Comparison of ENCODE assay signal across 14 cellular contexts in the genomic region with DNA sequence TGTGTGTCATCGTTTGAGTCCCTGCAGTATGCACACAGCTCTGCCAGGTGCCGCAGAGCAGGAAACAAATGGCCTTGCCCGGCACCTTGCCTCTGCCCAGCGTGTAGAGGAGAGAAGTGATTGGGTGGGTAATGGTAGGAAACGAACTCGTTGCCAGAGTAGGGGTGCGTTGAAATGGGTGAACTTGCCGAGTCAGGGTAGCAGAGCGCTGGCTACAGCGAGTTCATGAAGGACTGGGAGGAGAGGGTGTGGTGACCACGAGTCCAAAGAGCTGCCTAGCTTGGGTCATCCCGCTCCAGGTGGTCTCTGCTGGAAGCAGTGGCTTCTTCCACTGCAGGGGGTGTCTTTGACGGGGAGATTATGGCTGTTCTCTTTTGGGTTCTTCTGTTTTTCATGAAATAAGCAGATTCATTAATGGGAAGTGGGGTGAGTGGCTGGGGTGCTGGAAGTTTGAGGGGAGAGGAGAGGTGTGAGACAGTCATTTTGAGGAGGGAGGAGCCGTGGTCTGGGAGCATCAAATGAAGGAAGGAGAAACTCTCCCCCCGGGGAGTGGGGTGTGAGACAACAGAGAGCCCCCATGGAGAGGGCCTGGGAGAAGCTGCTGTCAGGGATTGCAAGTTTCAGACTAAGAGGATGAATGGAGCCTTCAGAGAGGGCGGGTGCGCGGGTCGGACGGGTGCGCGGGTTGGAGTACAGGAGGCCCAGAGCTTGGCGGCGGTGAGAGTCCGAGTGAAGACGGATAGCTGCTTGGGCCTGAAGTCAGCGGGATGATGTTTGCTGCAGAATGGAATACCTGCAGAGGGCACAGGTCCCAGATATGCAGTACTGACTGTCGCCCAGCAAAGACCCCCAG. TPM values are rescaled to one million over a fixed set of nuclear protein-coding genes. Genes with fewer than 3 reads are reported as not detected.
DNase-seq lines count a peak whose midpoint lies in the region; ATAC-seq and TF ChIP-seq lines count a peak whose summit lies in the region.
"Had no signal": no experiment of that assay in that cellular context is flagged by ENCODE, and none has a peak within 500 bp of the region (broad histone marks: within the 10 kb centered on the region; RNA-seq: fewer than 3 reads in every experiment).

No MANE protein-coding gene starts in this region.

- no peaks in the 10 kb centered on the region for H3K27me3 ChIP-seq in tibial artery
- H3K27me3 ChIP-seq: heart right ventricle, neutrophil had no signal

- CTCF ChIA-PET in RWPE1 (lab: Yijun Ruan, JAX) = no interaction called here

- no peaks in the 10 kb centered on the region for H3K9me3 Mint-ChIP-seq in activated naive CD4-positive, alpha-beta T cell treated with anti-CD3 and anti-CD28 coated beads, Interleukin-2, amount 50 U/mL, for 24 hours
- peaks cover 0 to 9% (median 0%) of the 10 kb centered on the region in 6 donors for H3K9me3 Mint-ChIP-seq in immature natural killer cell
- peaks cover 4 to 5% of the 10 kb centered on the region in 2 donors for H3K9me3 Mint-ChIP-seq in stimulated activated naive B cell treated with anti-CD40 and anti-IgM and Interleukin-4, amounts not matched to agents 10 μg/mL and 1 μg/mL and 100 μg/mL, for 72 hours

- H3K9me3 ChIP-seq in tibial artery = peaks cover 0 to 11% (median 6%) of the 10 kb centered on the region in 3 donors
- H3K9me3 ChIP-seq: neutrophil had no signal

- intact Hi-C loops in tibial artery (cut with DNase I; ENCODE audit: low total_unique reads) = no loop called here

- peak overlapping the region; percentile 41 for H3K27ac Mint-ChIP-seq in activated naive CD4-positive, alpha-beta T cell treated with anti-CD3 and anti-CD28 coated beads, Interleukin-2, amount 50 U/mL, for 24 hours
- peak overlapping the region in 3 of 6 donors; percentile 22 to 78 (median 69) for H3K27ac Mint-ChIP-seq in immature natural killer cell
- H3K27ac Mint-ChIP-seq in stimulated activated naive B cell treated with anti-CD40 and anti-IgM and Interleukin-4, amounts not matched to agents 10 μg/mL and 1 μg/mL and 100 μg/mL, for 72 hours = peak overlapping the region; percentile 11

- TF ChIP-seq CTCF in RWPE1 (conservative IDR thresholded peaks at IDR 0.05; ENCODE audit: low read depth) (no peak), tibial artery (IDR thresholded peaks at IDR 0.05) (no peak)

- POLR2A ChIA-PET in RWPE1 (lab: Yijun Ruan, JAX; ENCODE audit: low non-redundant PET) = no interaction called here

- H3K27ac ChIP-seq in RWPE1 (peak overlapping the region; percentile 7), tibial artery (no peak overlapping the region)
- H3K27ac ChIP-seq: neutrophil had no signal

- ATAC-seq in stimulated activated naive B cell treated with anti-CD40 and anti-IgM and Interleukin-4, amounts not matched to agents 10 μg/mL and 1 μg/mL and 100 μg/mL, for 72 hours (replicated peaks) = no peak
- ATAC-seq: right cardiac atrium had no signal

- H3K4me1 Mint-ChIP-seq in activated naive CD4-positive, alpha-beta T cell treated with anti-CD3 and anti-CD28 coated beads, Interleukin-2, amount 50 U/mL, for 24 hours = peaks cover 86% of the 10 kb centered on the region
- H3K4me1 Mint-ChIP-seq in immature natural killer cell = peaks cover 85 to 94% of the 10 kb centered on the region in 2 donors
- H3K4me1 Mint-ChIP-seq in stimulated activated naive B cell treated with anti-CD40 and anti-IgM and Interleukin-4, amounts not matched to agents 10 μg/mL and 1 μg/mL and 100 μg/mL, for 72 hours = peaks cover 54 to 69% of the 10 kb centered on the region in 2 donors

- no peak for DNase-seq in activated naive CD4-positive, alpha-beta T cell treated with Interleukin-2 at 50 U/mL for 16 hours
- DNase-seq in RWPE1 (ENCODE audit: low spot score) (no peak), immature natural killer cell (no peak), tibial artery (no peak), nucleus accumbens (lab: John Stamatoyannopoulos, UW) (no peak)
- no peak for DNase-seq in stimulated activated naive B cell treated with anti-CD40 and anti-IgM and Interleukin-4, amounts not matched to agents 10 μg/mL and 1 μg/mL and 100 μg/mL, for 72 hours
- DNase-seq: amniotic stem cell, DMS153, heart right ventricle, NCI-H2029 treated with DMSO at 0.1 percent for 48 hours, NCI-H510A, right cardiac atrium had no signal

- peaks cover 0 to 44% (median 30%) of the 10 kb centered on the region in 4 donors for H3K4me1 ChIP-seq in tibial artery

- no peak overlapping the region for H3K4me3 ChIP-seq in tibial artery
- H3K4me3 ChIP-seq: heart right ventricle had no signal

- peaks cover 23% of the 10 kb centered on the region for H3K36me3 Mint-ChIP-seq in activated naive CD4-positive, alpha-beta T cell treated with anti-CD3 and anti-CD28 coated beads, Interleukin-2, amount 50 U/mL, for 24 hours
- H3K36me3 Mint-ChIP-seq in immature natural killer cell = peaks cover 0 to 8% (median 7%) of the 10 kb centered on the region in 3 donors
- peaks cover 27 to 44% of the 10 kb centered on the region in 2 donors for H3K36me3 Mint-ChIP-seq in stimulated activated naive B cell treated with anti-CD40 and anti-IgM and Interleukin-4, amounts not matched to agents 10 μg/mL and 1 μg/mL and 100 μg/mL, for 72 hours

- H3K36me3 ChIP-seq in tibial artery = no peaks in the 10 kb centered on the region

- no peaks in the 10 kb centered on the region for H3K27me3 Mint-ChIP-seq in activated naive CD4-positive, alpha-beta T cell treated with anti-CD3 and anti-CD28 coated beads, Interleukin-2, amount 50 U/mL, for 24 hours
- H3K27me3 Mint-ChIP-seq in immature natural killer cell (ENCODE audit: low read depth in 3 of 3) = peaks cover 1 to 3% (median 2%) of the 10 kb centered on the region in 3 donors
- H3K27me3 Mint-ChIP-seq in stimulated activated naive B cell treated with anti-CD40 and anti-IgM and Interleukin-4, amounts not matched to agents 10 μg/mL and 1 μg/mL and 100 μg/mL, for 72 hours = no peaks in the 10 kb centered on the region

- H3K4me3 Mint-ChIP-seq in activated naive CD4-positive, alpha-beta T cell treated with anti-CD3 and anti-CD28 coated beads, Interleukin-2, amount 50 U/mL, for 24 hours = peak overlapping the region; percentile 53
- H3K4me3 Mint-ChIP-seq in immature natural killer cell = peak overlapping the region in 4 of 5 donors; percentile 2 to 48 (median 26)
- H3K4me3 Mint-ChIP-seq in stimulated activated naive B cell treated with anti-CD40 and anti-IgM and Interleukin-4, amounts not matched to agents 10 μg/mL and 1 μg/mL and 100 μg/mL, for 72 hours = peak overlapping the region; percentile 9 to 22

RNA-seq across cellular contexts. Expression of gene PPP2R2D, which starts 26.2 kb away (rescaled TPM):
- 10 to 100 TPM; 24.7 to 33.4 (median 30.6) TPM for polyA plus RNA-seq in immature natural killer cell

RNA-seq across cellular contexts. Expression of gene BNIP3, which starts 54.8 kb away (rescaled TPM):
- 10 to 100 TPM in 1 of 3 donors, 1 to 10 TPM in 2; 8.7 to 17.8 (median 9.0) TPM for polyA plus RNA-seq in immature natural killer cell
